19 cellular contexts compared by ENCODE assay signal in genomic region chr10:71204746-71205145, GRCh38. TPM values are rescaled to one million over a fixed set of nuclear protein-coding genes. Genes with fewer than 3 reads are reported as not detected.
DNase-seq lines count a peak whose midpoint lies in the region; ATAC-seq and TF ChIP-seq lines count a peak whose summit lies in the region.
"Had no signal": no experiment of that assay in that cellular context is flagged by ENCODE, and none has a peak within 500 bp of the region (broad histone marks: within the 10 kb centered on the region; RNA-seq: fewer than 3 reads in every experiment).

No MANE protein-coding gene starts in this region.

- H3K36me3 ChIP-seq in mammary epithelial cell (ENCODE audit: insufficient read depth, low read length) (no peaks in the 10 kb centered on the region), breast epithelium (no peaks in the 10 kb centered on the region), GM23338 (ENCODE audit: insufficient read depth) (no peaks in the 10 kb centered on the region), mesendoderm (ENCODE audit: control insufficient read depth, insufficient read depth, low read length) (no peaks in the 10 kb centered on the region)
- H3K36me3 ChIP-seq: BE2C had no signal

- no peak overlapping the region for H2AK5ac ChIP-seq in mesendoderm (ENCODE audit: low read length)

- peak overlapping the region; percentile 23 for H3K18ac ChIP-seq in mesendoderm (ENCODE audit: low read length)

- CTCF ChIA-PET in mammary epithelial cell (lab: Charles Lee; ENCODE audit: low non-redundant PET) = no interaction called here

- H3K79me2 ChIP-seq in mammary epithelial cell (ENCODE audit: insufficient read depth, low read length) (no peaks in the 10 kb centered on the region), GM23338 (replicated peaks; ENCODE audit: insufficient read depth) (no peaks in the 10 kb centered on the region), mesendoderm (ENCODE audit: control insufficient read depth, insufficient read depth, low read length) (no peaks in the 10 kb centered on the region)

- dilution Hi-C loops in mammary epithelial cell (cut with HindIII; ENCODE audit: low sequenced_read_pairs) = no loop called here

- H3K9me3 ChIP-seq in mammary epithelial cell (replicated peaks; ENCODE audit: insufficient read depth, low read length) = no peaks in the 10 kb centered on the region
- no peaks in the 10 kb centered on the region for H3K9me3 ChIP-seq in breast epithelium
- H3K9me3 ChIP-seq: BE2C had no signal

- no peak overlapping the region for H3K4ac ChIP-seq in mesendoderm (ENCODE audit: low read depth, low read length)

- peaks cover 9% of the 10 kb centered on the region for H3K4me1 ChIP-seq in mammary epithelial cell (ENCODE audit: insufficient read depth, low read length)
- no peaks in the 10 kb centered on the region for H3K4me1 ChIP-seq in breast epithelium
- peaks cover 14% of the 10 kb centered on the region for H3K4me1 ChIP-seq in GM23338 (ENCODE audit: insufficient read depth)
- peaks cover 4% of the 10 kb centered on the region for H3K4me1 ChIP-seq in mesendoderm (ENCODE audit: control insufficient read depth, low read depth, low read length)

- no peak overlapping the region for H4K5ac ChIP-seq in mesendoderm (ENCODE audit: low read length)

- 45% methylated on average over 2 of the region's 2 CpGs for WGBS in mammary epithelial cell (ENCODE audit: low coverage, missing lambda C conversion rate)
- WGBS in mesendoderm (ENCODE audit: extremely low coverage, insufficient coverage, low lambda C conversion rate) = no CpG with 5 or more reads among the region's 2 CpGs

- H3K27me3 Mint-ChIP-seq in GM23338 (ENCODE audit: insufficient read depth, low read depth, poor library complexity) = peaks cover 8% of the 10 kb centered on the region
- peaks cover 7 to 42% (median 24%) of the 10 kb centered on the region in 5 donors for H3K27me3 Mint-ChIP-seq in naive thymus-derived CD8-positive, alpha-beta T cell

- H3K27me3 ChIP-seq in mammary epithelial cell (ENCODE audit: insufficient read depth, low read length) (peaks cover 2% of the 10 kb centered on the region), breast epithelium (peaks cover 0 to under 1% of the 10 kb centered on the region in 2 donors), GM23338 (ENCODE audit: insufficient read depth) (peaks cover 5% of the 10 kb centered on the region), mesendoderm (ENCODE audit: insufficient read depth, low read length, poor library complexity) (no peaks in the 10 kb centered on the region)
- H3K27me3 ChIP-seq: BE2C had no signal

- in situ Hi-C loops in mammary epithelial cell (cut with MboI; ENCODE audit: low sequenced_read_pairs in 2 of 2) = loop anchor here in 1 of 2 donors (10.0 kb wide), 1 partner anchor 280 kb away; no protein-coding TSS in a partner anchor

- H4K20me1 ChIP-seq in mammary epithelial cell (ENCODE audit: insufficient read depth, low read length) = no peaks in the 10 kb centered on the region
- H4K20me1 ChIP-seq in GM23338 (replicated peaks; ENCODE audit: insufficient read depth) = no peaks in the 10 kb centered on the region

- TF ChIP-seq CTCF in mammary epithelial cell (conservative IDR thresholded peaks at IDR 0.05 in 1 of 2, IDR thresholded peaks at IDR 0.05 in 1 of 2; ENCODE audit: extremely low read depth in 1 of 2, insufficient read depth in 1 of 2, low read depth in 1 of 2, low read length in 2 of 2) = no peak
- TF ChIP-seq CTCF in breast epithelium (IDR thresholded peaks at IDR 0.05) = no peak
- TF ChIP-seq CTCF in GM23338 (conservative IDR thresholded peaks at IDR 0.05; ENCODE audit: low read depth in 2 of 2) = no peak

- no peaks in the 10 kb centered on the region for H3K9me2 ChIP-seq in GM23338 (ENCODE audit: insufficient read depth)

- H3K4me3 ChIP-seq in mammary epithelial cell (replicated peaks in 1 of 3; ENCODE audit: insufficient read depth in 1 of 3, low read depth in 2 of 3, low read length in 3 of 3) (no peak overlapping the region), breast epithelium (no peak overlapping the region), GM23338 (no peak overlapping the region), mesendoderm (ENCODE audit: low read length) (no peak overlapping the region)

- no peaks in the 10 kb centered on the region for H3K36me3 Mint-ChIP-seq in GM23338 (ENCODE audit: low read depth)
- no peaks in the 10 kb centered on the region for H3K36me3 Mint-ChIP-seq in naive thymus-derived CD8-positive, alpha-beta T cell
- H3K36me3 Mint-ChIP-seq: CD4-positive, CD25-positive, alpha-beta regulatory T cell; CD8-positive, alpha-beta memory T cell had no signal

- no peak overlapping the region for H3K4me3 Mint-ChIP-seq in GM23338
- no peak overlapping the region for H3K4me3 Mint-ChIP-seq in naive thymus-derived CD8-positive, alpha-beta T cell
- H3K4me3 Mint-ChIP-seq: CD4-positive, CD25-positive, alpha-beta regulatory T cell; CD8-positive, alpha-beta memory T cell; HFFc6 had no signal

- peak overlapping the region; percentile 53; the same call in 1 of the 2 replicates for H3K27ac Mint-ChIP-seq in GM23338
- no peak overlapping the region for H3K27ac Mint-ChIP-seq in naive thymus-derived CD8-positive, alpha-beta T cell
- H3K27ac Mint-ChIP-seq: CD8-positive, alpha-beta memory T cell; HFFc6 had no signal

- ATAC-seq in GM23338 = no peak
- ATAC-seq in naive thymus-derived CD8-positive, alpha-beta T cell = no peak
- ATAC-seq: HCT116 had no signal

- H4K8ac ChIP-seq in mesendoderm (ENCODE audit: low read depth, low read length) = no peak overlapping the region

- DNase-seq in mammary epithelial cell (peak; percentile 15), breast epithelium (ENCODE audit: low spot score in 2 of 2) (no peak), GM23338 (ENCODE audit: low spot score) (no peak), amniotic epithelial cell (ENCODE audit: low read depth) (peak; percentile 14), mesendoderm (no peak), NCI-H2171 treated with DMSO at 0.1 percent for 48 hours (lab: John Stamatoyannopoulos, UW) (no peak), NCI-H146 (lab: John Stamatoyannopoulos, UW) (no peak)
- DNase-seq in naive thymus-derived CD8-positive, alpha-beta T cell = no peak
- DNase-seq: 8988T; ACHN; BE2C; C1 segment of cervical spinal cord; CD4-positive, CD25-positive, alpha-beta regulatory T cell; CD8-positive, alpha-beta memory T cell; COR-L47; GOT3; H7; HFFc6 had no signal

- H2BK5ac ChIP-seq in mesendoderm (ENCODE audit: low read length) = no peak overlapping the region

- H3K23ac ChIP-seq in mesendoderm (ENCODE audit: low read length) = no peak overlapping the region

- H3K79me1 ChIP-seq in mesendoderm (ENCODE audit: low read length) = no peaks in the 10 kb centered on the region

- H2BK15ac ChIP-seq in mesendoderm (replicated peaks; ENCODE audit: low read depth) = no peak overlapping the region

- H3K27ac ChIP-seq in mammary epithelial cell (ENCODE audit: insufficient read depth, low read depth, low read length) (no peak overlapping the region), breast epithelium (no peak overlapping the region), GM23338 (ENCODE audit: low read depth) (no peak overlapping the region), mesendoderm (ENCODE audit: low read depth, low read length) (no peak overlapping the region)

- H3K4me2 ChIP-seq in mammary epithelial cell (ENCODE audit: insufficient read depth, low read depth, low read length) (no peak overlapping the region), GM23338 (peak overlapping the region; percentile 33; the same call in 1 of the 2 replicates), mesendoderm (ENCODE audit: low read length) (no peak overlapping the region)

- no peaks in the 10 kb centered on the region for H3F3A ChIP-seq in GM23338 (replicated peaks; ENCODE audit: low read depth)

- no peak for TF ChIP-seq POLR2A in breast epithelium (IDR thresholded peaks at IDR 0.05)

- no peaks in the 10 kb centered on the region for H3K9me3 Mint-ChIP-seq in GM23338
- no peaks in the 10 kb centered on the region for H3K9me3 Mint-ChIP-seq in naive thymus-derived CD8-positive, alpha-beta T cell
- H3K9me3 Mint-ChIP-seq: CD4-positive, CD25-positive, alpha-beta regulatory T cell; CD8-positive, alpha-beta memory T cell; HFFc6 had no signal

- no peak overlapping the region for H3K9ac ChIP-seq in mammary epithelial cell (ENCODE audit: insufficient read depth, low read length)
- no peak overlapping the region for H3K9ac ChIP-seq in mesendoderm (ENCODE audit: low read length)

- no peak overlapping the region for H2BK120ac ChIP-seq in mesendoderm (ENCODE audit: low read depth, low read length)

- BruUV-seq in mammary epithelial cell (replicated peaks; lab: Mats Ljungman, UMichigan) = no TSS peak

- no peak overlapping the region for H2AFZ ChIP-seq in mammary epithelial cell (ENCODE audit: low read depth, low read length)
- no peak overlapping the region for H2AFZ ChIP-seq in GM23338

- H3K56ac ChIP-seq in mesendoderm (ENCODE audit: low read length) = peak overlapping the region; percentile 29

- intact Hi-C loops in mammary epithelial cell (cut with micrococcal nuclease) (loop anchor here (10.0 kb wide), 2 partner anchors 130 to 650 kb away; no protein-coding TSS in a partner anchor), breast epithelium (cut with DNase I; ENCODE audit: low total_unique reads) (no loop called here)

- peaks cover 14% of the 10 kb centered on the region for H3K4me1 Mint-ChIP-seq in GM23338
- peaks cover 0 to 2% (median 0%) of the 10 kb centered on the region in 4 donors for H3K4me1 Mint-ChIP-seq in naive thymus-derived CD8-positive, alpha-beta T cell
- H3K4me1 Mint-ChIP-seq: CD8-positive, alpha-beta memory T cell had no signal

- POLR2A ChIA-PET in naive thymus-derived CD8-positive, alpha-beta T cell (lab: Charles Lee) = no interaction called here

TF ChIP-seq in GM23338, 12 proteins besides CTCF, POLR2A, EP300 and RAD21 (continues in another document):
- no peak for TF ChIP-seq ETS1 (IDR thresholded peaks at IDR 0.05)

RNA-seq across cellular contexts. Expression of gene UNC5B, which starts 7.6 kb away (rescaled TPM):
- 10 to 100 TPM in 1 of 2 donors, 1 to 10 TPM in 1; 7.2 to 10.0 TPM for total RNA-seq in mammary epithelial cell
- 4.9 TPM for polyA plus RNA-seq in mammary epithelial cell
- 10.2 TPM for polyA minus RNA-seq in mammary epithelial cell
- total RNA-seq in breast epithelium = 1 to 10 TPM in 2 of 3 donors, under 1 TPM in 1; 0.80 to 4.9 (median 3.5) TPM
- total RNA-seq in GM23338 (2014; rRNA removed; shearing (Covaris generic)) = 25.2 and 31.2 TPM in 2 replicates
- polyA plus RNA-seq in GM23338 (2016; fragmentation: Nextera tagmentation; extraction: Ambion mirVana) = 8.0 and 8.7 TPM in 2 replicates
- polyA plus RNA-seq in mesendoderm (2013, experiment 1 of 2) = 8.2 TPM
- polyA plus RNA-seq in mesendoderm (2013, experiment 2 of 2) = 8.1 TPM
- total RNA-seq in naive thymus-derived CD8-positive, alpha-beta T cell = not detected
- polyA plus RNA-seq in naive thymus-derived CD8-positive, alpha-beta T cell = under 1 TPM in 1 of 3 donors, not detected in 2; 0.03 TPM
- polyA plus RNA-seq: CD4-positive, CD25-positive, alpha-beta regulatory T cell had no signal

Comparison
In these comparisons a context has a peak if more than half of its experiments do, and no peak if none do; other contexts are left out.
1. DNase-seq: peak in mammary epithelial cell (single experiment) and amniotic epithelial cell (single experiment); none in breast epithelium (0 of 2), GM23338 (single experiment), mesendoderm (single experiment), naive thymus-derived CD8-positive, alpha-beta T cell (0 of 10), NCI-H2171 treated with DMSO at 0.1 percent for 48 hours (single experiment) and NCI-H146 (single experiment).